In genomic region chr15:31337352-31338031, GRCh38 we compare ENCODE assay signal across 11 cellular contexts. TPM values are rescaled to one million over a fixed set of nuclear protein-coding genes. Genes with fewer than 3 reads are reported as not detected.
DNase-seq lines count a peak whose midpoint lies in the region; ATAC-seq and TF ChIP-seq lines count a peak whose summit lies in the region.
"Had no signal": no experiment of that assay in that cellular context is flagged by ENCODE, and none has a peak within 500 bp of the region (broad histone marks: within the 10 kb centered on the region; RNA-seq: fewer than 3 reads in every experiment).

No MANE protein-coding gene starts in this region.

- H3K36me3 ChIP-seq in lower lobe of right lung (peaks cover 4% of the 10 kb centered on the region), thymus (ENCODE audit: control insufficient read depth, insufficient read depth) (peaks cover 45% of the 10 kb centered on the region)

- intact Hi-C loops in activated CD4-positive, alpha-beta T cell treated with anti-CD3 and anti-CD28 coated beads, Interleukin-2, amount 10 ng/mL, durations not matched to agents 24 days and 14 days (cut with micrococcal nuclease): loop anchor here (1.0 kb wide), 1 partner anchor 8 kb away; no protein-coding TSS in a partner anchor
- intact Hi-C loops in lower lobe of right lung (cut with DNase I) (no loop called here), left colon (cut with DNase I, micrococcal nuclease) (no loop called here)

- H3K9me3 ChIP-seq in lower lobe of right lung: no peaks in the 10 kb centered on the region
- no peaks in the 10 kb centered on the region for H3K9me3 ChIP-seq in thymus (ENCODE audit: control insufficient read depth)

- no peak overlapping the region for H3K4me3 ChIP-seq in lower lobe of right lung
- no peak overlapping the region for H3K4me3 ChIP-seq in thymus (ENCODE audit: low read length)

- peaks cover 100% of the 10 kb centered on the region for H3K4me1 ChIP-seq in lower lobe of right lung
- H3K4me1 ChIP-seq in thymus (ENCODE audit: control insufficient read depth, insufficient read depth, low read length): peaks cover 91% of the 10 kb centered on the region

- no peaks in the 10 kb centered on the region for H3K27me3 Mint-ChIP-seq in activated CD4-positive, alpha-beta T cell treated with anti-CD3 and anti-CD28 coated beads, Interleukin-2, amount 10 ng/mL, durations not matched to agents 24 days and 14 days
- H3K27me3 Mint-ChIP-seq in activated CD8-positive, alpha-beta T cell treated with anti-CD3 and anti-CD28 coated beads, Interleukin-2, amount 10 ng/mL, durations not matched to agents 7 days and 5 days (ENCODE audit: low read depth): no peaks in the 10 kb centered on the region

- POLR2A ChIA-PET in activated CD8-positive, alpha-beta T cell treated with anti-CD3 and anti-CD28 coated beads, Interleukin-2, amount 10 ng/mL, durations not matched to agents 7 days and 5 days (lab: Charles Lee): no interaction called here

- H3K36me3 Mint-ChIP-seq in activated CD4-positive, alpha-beta T cell treated with anti-CD3 and anti-CD28 coated beads, Interleukin-2, amount 10 ng/mL, durations not matched to agents 24 days and 14 days (ENCODE audit: low read depth): peaks cover 16% of the 10 kb centered on the region
- peaks cover 45% of the 10 kb centered on the region for H3K36me3 Mint-ChIP-seq in activated CD8-positive, alpha-beta T cell treated with anti-CD3 and anti-CD28 coated beads, Interleukin-2, amount 10 ng/mL, durations not matched to agents 7 days and 5 days (ENCODE audit: low read depth)
- H3K36me3 Mint-ChIP-seq: mesothelial cell of epicardium had no signal

- CTCF ChIA-PET in activated CD8-positive, alpha-beta T cell treated with anti-CD3 and anti-CD28 coated beads, Interleukin-2, amount 10 ng/mL, durations not matched to agents 7 days and 5 days (lab: Charles Lee): interaction anchor here (1.0 to 1.4 kb wide), 4 partner anchors 9 to 97 kb away, joined by 3 to 7 read pairs (median 4); no protein-coding TSS in a partner anchor

- H3K27me3 ChIP-seq in lower lobe of right lung (ENCODE audit: low read depth): no peaks in the 10 kb centered on the region
- no peaks in the 10 kb centered on the region for H3K27me3 ChIP-seq in thymus (ENCODE audit: control insufficient read depth, insufficient read depth)

- peak; percentile 59 for DNase-seq in activated CD4-positive, alpha-beta T cell treated with anti-CD3 and anti-CD28 coated beads, Interleukin-2, amount 10 ng/mL, durations not matched to agents 24 days and 14 days
- no peak for DNase-seq in activated CD4-positive, alpha-beta T cell treated with anti-CD3 and anti-CD28 coated beads for 48 hours
- no peak for DNase-seq in activated CD8-positive, alpha-beta T cell treated with anti-CD3 and anti-CD28 coated beads, Interleukin-2, amount 10 ng/mL, durations not matched to agents 7 days and 5 days
- DNase-seq in lower lobe of right lung (no peak), left colon (no peak), hepatic stellate cell (ENCODE audit: low spot score) (no peak)
- DNase-seq: activated gamma-delta T cell treated with Interleukin-2 at 50 U/mL for 16 hours had no signal

- WGBS in thymus: 88% methylated on average over 12 of the region's 12 CpGs

- no peak for TF ChIP-seq CTCF in lower lobe of right lung (IDR thresholded peaks at IDR 0.05)

- H3K4me1 Mint-ChIP-seq in activated CD4-positive, alpha-beta T cell treated with anti-CD3 and anti-CD28 coated beads, Interleukin-2, amount 10 ng/mL, durations not matched to agents 24 days and 14 days: peaks cover 80% of the 10 kb centered on the region
- peaks cover 100% of the 10 kb centered on the region for H3K4me1 Mint-ChIP-seq in activated CD8-positive, alpha-beta T cell treated with anti-CD3 and anti-CD28 coated beads, Interleukin-2, amount 10 ng/mL, durations not matched to agents 7 days and 5 days (ENCODE audit: low read depth)

- peak overlapping the region; percentile 65 for H3K27ac Mint-ChIP-seq in activated CD4-positive, alpha-beta T cell treated with anti-CD3 and anti-CD28 coated beads, Interleukin-2, amount 10 ng/mL, durations not matched to agents 24 days and 14 days
- peak overlapping the region; percentile 48 for H3K27ac Mint-ChIP-seq in activated CD8-positive, alpha-beta T cell treated with anti-CD3 and anti-CD28 coated beads, Interleukin-2, amount 10 ng/mL, durations not matched to agents 7 days and 5 days
- H3K27ac Mint-ChIP-seq: mesothelial cell of epicardium had no signal

- H3K9me3 Mint-ChIP-seq in activated CD4-positive, alpha-beta T cell treated with anti-CD3 and anti-CD28 coated beads, Interleukin-2, amount 10 ng/mL, durations not matched to agents 24 days and 14 days: no peaks in the 10 kb centered on the region
- no peaks in the 10 kb centered on the region for H3K9me3 Mint-ChIP-seq in activated CD8-positive, alpha-beta T cell treated with anti-CD3 and anti-CD28 coated beads, Interleukin-2, amount 10 ng/mL, durations not matched to agents 7 days and 5 days (ENCODE audit: insufficient read depth)
- H3K9me3 Mint-ChIP-seq: mesothelial cell of epicardium had no signal

- ATAC-seq in activated CD8-positive, alpha-beta T cell treated with anti-CD3 and anti-CD28 coated beads, Interleukin-2, amount 10 ng/mL, durations not matched to agents 7 days and 5 days: no peak
- ATAC-seq in lower lobe of right lung (no peak), left colon (no peak), HG03460 (IDR thresholded peaks at IDR 0.05; ENCODE audit: unreplicated experiment) (no peak)
- ATAC-seq: HCT116 had no signal

- peak overlapping the region; percentile 88 for H3K27ac ChIP-seq in lower lobe of right lung
- H3K27ac ChIP-seq in thymus (ENCODE audit: low read depth): peak overlapping the region; percentile 32

- H3K4me3 Mint-ChIP-seq in activated CD4-positive, alpha-beta T cell treated with anti-CD3 and anti-CD28 coated beads, Interleukin-2, amount 10 ng/mL, durations not matched to agents 24 days and 14 days: peak overlapping the region; percentile 39
- H3K4me3 Mint-ChIP-seq in activated CD8-positive, alpha-beta T cell treated with anti-CD3 and anti-CD28 coated beads, Interleukin-2, amount 10 ng/mL, durations not matched to agents 7 days and 5 days: peak overlapping the region; percentile 51
- H3K4me3 Mint-ChIP-seq: mesothelial cell of epicardium had no signal

RNA-seq across cellular contexts. Expression of gene KLF13, which starts 10.9 kb away (rescaled TPM):
- total RNA-seq in activated CD4-positive, alpha-beta T cell treated with anti-CD3 and anti-CD28 coated beads, Interleukin-2, amount 10 ng/mL, durations not matched to agents 24 days and 14 days: 122 and 135 TPM in 2 replicates
- 100 to 1,000 TPM; 214 to 215 TPM for total RNA-seq in activated CD8-positive, alpha-beta T cell treated with anti-CD3 and anti-CD28 coated beads, Interleukin-2, amount 10 ng/mL, durations not matched to agents 7 days and 5 days
- total RNA-seq in lower lobe of right lung (178 TPM), left colon (100 to 1,000 TPM in 1 of 2 donors, 10 to 100 TPM in 1; 36.8 to 103 TPM)
- polyA plus RNA-seq in thymus: 107 TPM
